8 cellular contexts compared by ENCODE assay signal in genomic region chr1:154819628-154820590, GRCh38. TPM values are rescaled to one million over a fixed set of nuclear protein-coding genes. Genes with fewer than 3 reads are reported as not detected.
DNase-seq lines count a peak whose midpoint lies in the region; ATAC-seq and TF ChIP-seq lines count a peak whose summit lies in the region.

No MANE protein-coding gene starts in this region.

- H3K36me3 ChIP-seq in fibroblast of lung (ENCODE audit: control insufficient read depth, insufficient read depth, low read length) = no peaks in the 10 kb centered on the region
- H3K36me3 ChIP-seq in colonic mucosa = no peaks in the 10 kb centered on the region

- TF ChIP-seq CTCF in AG09319 (IDR thresholded peaks at IDR 0.05; ENCODE audit: low read depth, low read length) (peak; percentile 21), fibroblast of lung (conservative IDR thresholded peaks at IDR 0.05 in 1 of 2, IDR thresholded peaks at IDR 0.05 in 1 of 2; ENCODE audit: low read depth in 1 of 2, low read length in 2 of 2) (peak; percentile 25 to 44), retinal pigment epithelial cell (conservative IDR thresholded peaks at IDR 0.05; ENCODE audit: low read depth, low read length) (peak; percentile 64), colonic mucosa (IDR thresholded peaks at IDR 0.05) (no peak)

- no peaks in the 10 kb centered on the region for H3K4me1 ChIP-seq in fibroblast of lung (ENCODE audit: control insufficient read depth, extremely low read depth, insufficient read depth, low read length)
- H3K4me1 ChIP-seq in colonic mucosa = no peaks in the 10 kb centered on the region

- ATAC-seq in GM19351 (IDR thresholded peaks at IDR 0.05; ENCODE audit: unreplicated experiment) (peak; percentile 53), GM18909 (IDR thresholded peaks at IDR 0.05; ENCODE audit: poor library complexity, unreplicated experiment) (no peak), GM19035 (IDR thresholded peaks at IDR 0.05; ENCODE audit: unreplicated experiment) (no peak)

- no peak overlapping the region for H3K4me3 ChIP-seq in fibroblast of lung (replicated peaks in 1 of 4; ENCODE audit: control extremely low read depth in 1 of 4, insufficient read depth in 1 of 4, low read depth in 3 of 4, low read length in 4 of 4)
- no peak overlapping the region for H3K4me3 ChIP-seq in retinal pigment epithelial cell (ENCODE audit: low read length)
- no peak overlapping the region for H3K4me3 ChIP-seq in colonic mucosa

- DNase-seq in AG09319 (ENCODE audit: extremely low read depth, low read depth) = no peak
- peak; percentile 44 for DNase-seq in SK-N-DZ (ENCODE audit: low spot score)
- no peak for DNase-seq in fibroblast of lung (ENCODE audit: low read depth in 2 of 2)
- no peak for DNase-seq in retinal pigment epithelial cell (ENCODE audit: low read depth)
- DNase-seq in colonic mucosa = no peak

- H3K79me2 ChIP-seq in fibroblast of lung (ENCODE audit: control insufficient read depth, insufficient read depth, low read length) = no peaks in the 10 kb centered on the region

- H2AFZ ChIP-seq in fibroblast of lung (ENCODE audit: low read length) = no peak overlapping the region

- H3K4me2 ChIP-seq in fibroblast of lung (ENCODE audit: extremely low read depth, insufficient read depth, low read length) = no peak overlapping the region

- H3K27me3 ChIP-seq in fibroblast of lung (ENCODE audit: control insufficient read depth, insufficient read depth, low read length) = peaks cover 10% of the 10 kb centered on the region
- no peaks in the 10 kb centered on the region for H3K27me3 ChIP-seq in colonic mucosa

- H3K9ac ChIP-seq in fibroblast of lung (ENCODE audit: insufficient read depth, low read length) (no peak overlapping the region), colonic mucosa (ENCODE audit: low read depth in 2 of 2, low read length in 2 of 2) (no peak overlapping the region)

- no peak overlapping the region for H3K27ac ChIP-seq in fibroblast of lung (ENCODE audit: insufficient read depth, low read length)
- no peak overlapping the region for H3K27ac ChIP-seq in colonic mucosa

- intact Hi-C loops in colonic mucosa (cut with DNase I) = no loop called here

- no peaks in the 10 kb centered on the region for H4K20me1 ChIP-seq in fibroblast of lung (ENCODE audit: control insufficient read depth, extremely low read depth, insufficient read depth, low read length)

- H3K9me3 ChIP-seq in fibroblast of lung (ENCODE audit: control insufficient read depth, insufficient read depth, low read depth, low read length) (no peaks in the 10 kb centered on the region), colonic mucosa (no peaks in the 10 kb centered on the region)

RNA-seq across cellular contexts. Expression of gene KCNN3, which starts 50.2 kb away (rescaled TPM):
- polyA plus RNA-seq in SK-N-DZ (2014; cell fraction: cytosol; rRNA removed) = not detected in 2 replicates
- not detected in 2 replicates for polyA plus RNA-seq in SK-N-DZ (2014; cell fraction: nucleus; rRNA removed)
- total RNA-seq in fibroblast of lung (not detected in 2 replicates), colonic mucosa (1 to 10 TPM in 1 of 2 donors, under 1 TPM in 1; 0.99 to 2.5 TPM)
- not detected in 2 replicates for polyA plus RNA-seq in fibroblast of lung
- polyA plus RNA-seq in fibroblast of lung (2012) = not detected in 2 replicates
- polyA minus RNA-seq in fibroblast of lung (ENCODE audit: low replicate concordance) = not detected in 2 replicates
